17 cellular contexts compared by ENCODE assay signal in the genomic region with DNA sequence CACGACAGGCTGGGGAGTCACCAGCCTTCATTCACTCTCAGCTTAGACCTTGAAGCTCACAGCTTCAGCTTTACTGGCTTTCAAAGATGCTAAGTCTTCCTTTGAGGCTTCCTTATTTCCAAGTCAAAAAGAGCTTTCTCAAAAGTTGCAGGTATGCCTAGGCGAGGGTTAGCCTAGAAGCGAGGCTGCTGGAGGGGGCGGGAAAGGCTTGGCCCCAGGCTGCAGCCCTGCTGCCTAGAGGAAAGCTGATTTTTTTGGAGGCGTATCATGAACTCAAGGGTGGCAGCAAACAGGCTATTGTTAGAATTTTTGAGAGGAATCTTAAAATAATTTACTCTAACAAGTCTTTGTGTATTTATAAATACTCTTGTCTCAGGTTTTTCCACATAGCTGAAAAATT. TPM values are rescaled to one million over a fixed set of nuclear protein-coding genes. Genes with fewer than 3 reads are reported as not detected.
DNase-seq lines count a peak whose midpoint lies in the region; ATAC-seq and TF ChIP-seq lines count a peak whose summit lies in the region.
"Had no signal": no experiment of that assay in that cellular context is flagged by ENCODE, and none has a peak within 500 bp of the region (broad histone marks: within the 10 kb centered on the region; RNA-seq: fewer than 3 reads in every experiment).

No MANE protein-coding gene starts in this region.

- no peak for ATAC-seq in CD4-positive, CD25-positive, alpha-beta regulatory T cell (ENCODE audit: low read depth in 2 of 2)
- no peak for ATAC-seq in activated naive CD4-positive, alpha-beta T cell treated with anti-CD3 and anti-CD28 coated beads, Interleukin-2, amount 50 U/mL, for 72 hours
- ATAC-seq: CD8-positive, alpha-beta T cell had no signal

- no peak overlapping the region for H3K14ac ChIP-seq in H9 (ENCODE audit: insufficient read depth, low read length)

- no peak overlapping the region for H3K4me3 ChIP-seq in CD4-positive, CD25-positive, alpha-beta regulatory T cell (ENCODE audit: low read depth, low read length)
- H3K4me3 ChIP-seq in mesendoderm (ENCODE audit: low read length) (no peak overlapping the region), adrenal gland (no peak overlapping the region)
- H3K4me3 ChIP-seq: Peyer's patch had no signal

- H4K5ac ChIP-seq in H9 (ENCODE audit: insufficient read length, low read depth, low read length) (no peak overlapping the region), mesendoderm (ENCODE audit: low read length) (no peak overlapping the region)

- H2BK12ac ChIP-seq in H9 (ENCODE audit: insufficient read length, low read depth, low read length) = no peak overlapping the region

- H3K4me2 ChIP-seq in H9 (ENCODE audit: insufficient read depth, insufficient read length, low read length) (no peak overlapping the region), mesendoderm (ENCODE audit: low read length) (no peak overlapping the region)

- H3K9me3 ChIP-seq in CD4-positive, CD25-positive, alpha-beta regulatory T cell (ENCODE audit: control insufficient read depth in 2 of 2, low read length in 2 of 2) = no peaks in the 10 kb centered on the region
- H3K9me3 ChIP-seq in H9 (ENCODE audit: control insufficient read depth, low read depth, low read length) = no peaks in the 10 kb centered on the region
- no peaks in the 10 kb centered on the region for H3K9me3 ChIP-seq in adrenal gland (replicated peaks in 1 of 3)
- H3K9me3 ChIP-seq: Peyer's patch had no signal

- H2BK120ac ChIP-seq in H9 (ENCODE audit: low read depth, low read length, poor library complexity, severe bottlenecking) = peak overlapping the region; percentile 78
- H2BK120ac ChIP-seq in mesendoderm (ENCODE audit: low read depth, low read length) = no peak overlapping the region

- H3K56ac ChIP-seq in H9 (ENCODE audit: insufficient read length, low read depth, low read length) = no peak overlapping the region
- H3K56ac ChIP-seq in mesendoderm (ENCODE audit: low read length) = no peak overlapping the region

- H3K23ac ChIP-seq in H9 (ENCODE audit: insufficient read length, low read depth, low read length) (no peak overlapping the region), mesendoderm (ENCODE audit: low read length) (no peak overlapping the region)

- H3T11ph ChIP-seq in H9 (ENCODE audit: low read length) = no peak overlapping the region

- H3K27ac ChIP-seq in CD4-positive, CD25-positive, alpha-beta regulatory T cell (ENCODE audit: insufficient read depth, low read length, poor library complexity, severe bottlenecking) = no peak overlapping the region
- H3K27ac ChIP-seq in H9 (ENCODE audit: insufficient read length, low read depth, low read length) (no peak overlapping the region), mesendoderm (ENCODE audit: low read depth, low read length) (no peak overlapping the region), adrenal gland (no peak overlapping the region)
- H3K27ac ChIP-seq: Peyer's patch had no signal

- H3K79me1 ChIP-seq in H9 (ENCODE audit: insufficient read depth, low read depth, low read length, poor library complexity, severe bottlenecking) (no peaks in the 10 kb centered on the region), mesendoderm (ENCODE audit: low read length) (no peaks in the 10 kb centered on the region)

- no peak for DNase-seq in CD4-positive, CD25-positive, alpha-beta regulatory T cell
- DNase-seq in H9 (no peak), mesendoderm (no peak), GM20000 (ENCODE audit: low spot score) (no peak), adrenal gland (no peak), NCI-H146 (lab: John Stamatoyannopoulos, UW) (no peak)
- no peak for DNase-seq in activated T-helper 1 cell treated with anti-CD3 and anti-CD28 coated beads, Interleukin-12 subunit alpha, Interleukin-12 subunit beta, Interleukin-2, Interleukin-4 antibody, amounts not matched to agents 30 ng/mL and 10 ng/mL and 1 ng/mL, durations not matched to agents 14 hours and 24 hours and 36 hours (ENCODE audit: low spot score)
- no peak for DNase-seq in activated naive CD4-positive, alpha-beta T cell treated with anti-CD3 and anti-CD28 coated beads, Interleukin-2, amount 50 U/mL, for 72 hours (ENCODE audit: low spot score in 2 of 2)
- DNase-seq: CD8-positive, alpha-beta T cell; DND-41; GDM1; GOT3; NCI-H1105; NCI-H1694 treated with DMSO at 0.1 percent for 48 hours; NCI-H2107; NCI-H226; Peyer's patch had no signal

- no peak overlapping the region for H4K8ac ChIP-seq in H9 (replicated peaks; ENCODE audit: insufficient read length, low read depth, low read length)
- H4K8ac ChIP-seq in mesendoderm (ENCODE audit: low read depth, low read length) = no peak overlapping the region

- H3K4me3 Mint-ChIP-seq in CD4-positive, CD25-positive, alpha-beta regulatory T cell = peak overlapping the region in 1 of 4 donors; percentile 40
- no peak overlapping the region for H3K4me3 Mint-ChIP-seq in H9
- no peak overlapping the region for H3K4me3 Mint-ChIP-seq in activated T-helper 1 cell treated with anti-CD3 and anti-CD28 coated beads, Interleukin-12 subunit alpha, Interleukin-12 subunit beta, Interleukin-2, Interleukin-4 antibody, amounts not matched to agents 30 ng/mL and 10 ng/mL and 1 ng/mL, durations not matched to agents 14 hours and 24 hours and 36 hours
- H3K4me3 Mint-ChIP-seq: CD8-positive, alpha-beta T cell had no signal

- H2AK5ac ChIP-seq in H9 (ENCODE audit: insufficient read length, low read length) = no peak overlapping the region
- H2AK5ac ChIP-seq in mesendoderm (ENCODE audit: low read length) = no peak overlapping the region

- peaks cover 3% of the 10 kb centered on the region for H3K36me3 Mint-ChIP-seq in CD4-positive, CD25-positive, alpha-beta regulatory T cell
- H3K36me3 Mint-ChIP-seq in H9 (ENCODE audit: insufficient read depth in 1 of 3, low read depth in 3 of 3) = peaks cover 5 to 42% (median 41%) of the 10 kb centered on the region in 3 experiments
- H3K36me3 Mint-ChIP-seq in activated T-helper 1 cell treated with anti-CD3 and anti-CD28 coated beads, Interleukin-12 subunit alpha, Interleukin-12 subunit beta, Interleukin-2, Interleukin-4 antibody, amounts not matched to agents 30 ng/mL and 10 ng/mL and 1 ng/mL, durations not matched to agents 14 hours and 24 hours and 36 hours (ENCODE audit: low read depth) = peaks cover 3% of the 10 kb centered on the region
- peaks cover 8 to 12% of the 10 kb centered on the region in 2 donors for H3K36me3 Mint-ChIP-seq in activated naive CD4-positive, alpha-beta T cell treated with anti-CD3 and anti-CD28 coated beads, Interleukin-2, amount 50 U/mL, for 72 hours
- H3K36me3 Mint-ChIP-seq: CD8-positive, alpha-beta T cell had no signal

- H4K20me1 ChIP-seq in H9 (ENCODE audit: control insufficient read depth, insufficient read depth, insufficient read length) = no peaks in the 10 kb centered on the region

- peaks cover 0 to 1% (median 0%) of the 10 kb centered on the region in 7 donors for H3K9me3 Mint-ChIP-seq in CD4-positive, CD25-positive, alpha-beta regulatory T cell
- H3K9me3 Mint-ChIP-seq in H9 = no peaks in the 10 kb centered on the region
- no peaks in the 10 kb centered on the region for H3K9me3 Mint-ChIP-seq in activated T-helper 1 cell treated with anti-CD3 and anti-CD28 coated beads, Interleukin-12 subunit alpha, Interleukin-12 subunit beta, Interleukin-2, Interleukin-4 antibody, amounts not matched to agents 30 ng/mL and 10 ng/mL and 1 ng/mL, durations not matched to agents 14 hours and 24 hours and 36 hours
- H3K9me3 Mint-ChIP-seq in activated naive CD4-positive, alpha-beta T cell treated with anti-CD3 and anti-CD28 coated beads, Interleukin-2, amount 50 U/mL, for 72 hours = peaks cover 0 to 8% of the 10 kb centered on the region in 2 donors
- H3K9me3 Mint-ChIP-seq: CD8-positive, alpha-beta T cell had no signal

- peak overlapping the region in 2 of 3 donors; percentile 29 to 65 for H3K27ac Mint-ChIP-seq in CD4-positive, CD25-positive, alpha-beta regulatory T cell
- peak overlapping the region; percentile 49 to 97 (median 93); a peak in 5 of 7 replicates for H3K27ac Mint-ChIP-seq in H9
- peak overlapping the region; percentile 64 for H3K27ac Mint-ChIP-seq in activated T-helper 1 cell treated with anti-CD3 and anti-CD28 coated beads, Interleukin-12 subunit alpha, Interleukin-12 subunit beta, Interleukin-2, Interleukin-4 antibody, amounts not matched to agents 30 ng/mL and 10 ng/mL and 1 ng/mL, durations not matched to agents 14 hours and 24 hours and 36 hours
- no peak overlapping the region for H3K27ac Mint-ChIP-seq in activated naive CD4-positive, alpha-beta T cell treated with anti-CD3 and anti-CD28 coated beads, Interleukin-2, amount 50 U/mL, for 72 hours
- H3K27ac Mint-ChIP-seq: CD8-positive, alpha-beta T cell had no signal

- H3K4me1 ChIP-seq in CD4-positive, CD25-positive, alpha-beta regulatory T cell (ENCODE audit: control insufficient read depth, insufficient read depth, low read length, poor library complexity, severe bottlenecking) = peaks cover 55% of the 10 kb centered on the region
- H3K4me1 ChIP-seq in H9 (ENCODE audit: insufficient read depth, low read length) = peaks cover 12% of the 10 kb centered on the region; the same call in 1 of the 2 replicates
- peaks cover 9% of the 10 kb centered on the region for H3K4me1 ChIP-seq in mesendoderm (ENCODE audit: control insufficient read depth, low read depth, low read length)
- H3K4me1 ChIP-seq in adrenal gland (replicated peaks in 1 of 2) = no peaks in the 10 kb centered on the region

- H3K36me3 ChIP-seq in CD4-positive, CD25-positive, alpha-beta regulatory T cell (ENCODE audit: control insufficient read depth, insufficient read depth, low read length) = no peaks in the 10 kb centered on the region
- H3K36me3 ChIP-seq in mesendoderm (ENCODE audit: control insufficient read depth, insufficient read depth, low read length) = no peaks in the 10 kb centered on the region
- H3K36me3 ChIP-seq in adrenal gland (replicated peaks in 1 of 2) = no peaks in the 10 kb centered on the region
- H3K36me3 ChIP-seq: Peyer's patch had no signal

- no peak for TF ChIP-seq POLR2A in adrenal gland (IDR thresholded peaks at IDR 0.05)

- no peaks in the 10 kb centered on the region for H3K27me3 ChIP-seq in CD4-positive, CD25-positive, alpha-beta regulatory T cell (ENCODE audit: control insufficient read depth, insufficient read depth, low read length)
- H3K27me3 ChIP-seq in H9 (ENCODE audit: insufficient read depth, low read length) = no peaks in the 10 kb centered on the region
- no peaks in the 10 kb centered on the region for H3K27me3 ChIP-seq in mesendoderm (ENCODE audit: insufficient read depth, low read length, poor library complexity)
- H3K27me3 ChIP-seq in adrenal gland = no peaks in the 10 kb centered on the region
- H3K27me3 ChIP-seq: Peyer's patch had no signal

- H3K4ac ChIP-seq in H9 (ENCODE audit: low read depth, low read length) (no peak overlapping the region), mesendoderm (ENCODE audit: low read depth, low read length) (no peak overlapping the region)

- intact Hi-C loops in activated T-helper 1 cell treated with anti-CD3 and anti-CD28 coated beads, Interleukin-12 subunit alpha, Interleukin-12 subunit beta, Interleukin-2, Interleukin-4 antibody, amounts not matched to agents 30 ng/mL and 10 ng/mL and 1 ng/mL, durations not matched to agents 14 hours and 24 hours and 36 hours (cut with micrococcal nuclease) = loop anchor here (5.0 kb wide), 1 partner anchor 939 kb away; no protein-coding TSS in a partner anchor
- intact Hi-C loops in adrenal gland (cut with DNase I) = loop anchor here (5.0 to 10.0 kb wide), 2 partner anchors 474 to 476 kb away; no protein-coding TSS in a partner anchor

- H3K9ac ChIP-seq in H9 (ENCODE audit: extremely low read depth, insufficient read length, low read length) (no peak overlapping the region), mesendoderm (ENCODE audit: low read length) (no peak overlapping the region)

- H2BK15ac ChIP-seq in H9 (ENCODE audit: low read depth, low read length) = no peak overlapping the region
- H2BK15ac ChIP-seq in mesendoderm (replicated peaks; ENCODE audit: low read depth) = no peak overlapping the region

- no peak overlapping the region for H2BK5ac ChIP-seq in H9 (ENCODE audit: insufficient read length, low read length)
- H2BK5ac ChIP-seq in mesendoderm (ENCODE audit: low read length) = no peak overlapping the region

- no peak overlapping the region for H4K91ac ChIP-seq in H9 (ENCODE audit: insufficient read length, low read depth, low read length)

- H3K23me2 ChIP-seq in H9 (ENCODE audit: insufficient read length, low read depth, low read length, poor library complexity, severe bottlenecking) = no peaks in the 10 kb centered on the region

- H3K4me1 Mint-ChIP-seq in CD4-positive, CD25-positive, alpha-beta regulatory T cell = peaks cover 25 to 82% (median 57%) of the 10 kb centered on the region in 4 donors
- H3K4me1 Mint-ChIP-seq in H9 = peaks cover 55 to 58% of the 10 kb centered on the region in 2 experiments
- H3K4me1 Mint-ChIP-seq in activated T-helper 1 cell treated with anti-CD3 and anti-CD28 coated beads, Interleukin-12 subunit alpha, Interleukin-12 subunit beta, Interleukin-2, Interleukin-4 antibody, amounts not matched to agents 30 ng/mL and 10 ng/mL and 1 ng/mL, durations not matched to agents 14 hours and 24 hours and 36 hours (ENCODE audit: low read depth) = peaks cover 48% of the 10 kb centered on the region

- TF ChIP-seq CTCF in H9 (conservative IDR thresholded peaks at IDR 0.05) (no peak), GM20000 (IDR thresholded peaks at IDR 0.05; ENCODE audit: extremely low read depth, missing control alignments) (no peak), adrenal gland (IDR thresholded peaks at IDR 0.05) (no peak)

- peaks cover 5% of the 10 kb centered on the region for H3K27me3 Mint-ChIP-seq in CD4-positive, CD25-positive, alpha-beta regulatory T cell
- H3K27me3 Mint-ChIP-seq in H9 (ENCODE audit: low read depth) = no peaks in the 10 kb centered on the region
- H3K27me3 Mint-ChIP-seq in activated T-helper 1 cell treated with anti-CD3 and anti-CD28 coated beads, Interleukin-12 subunit alpha, Interleukin-12 subunit beta, Interleukin-2, Interleukin-4 antibody, amounts not matched to agents 30 ng/mL and 10 ng/mL and 1 ng/mL, durations not matched to agents 14 hours and 24 hours and 36 hours (ENCODE audit: insufficient read depth) = no peaks in the 10 kb centered on the region

- no CpG with 5 or more reads among the region's 5 CpGs for WGBS in H9 (ENCODE audit: extremely low coverage, insufficient read length, low lambda C conversion rate)
- WGBS in mesendoderm (ENCODE audit: extremely low coverage, insufficient coverage, low lambda C conversion rate) = no CpG with 5 or more reads among the region's 5 CpGs
- WGBS in adrenal gland, 4 donors = 91 to 96% (median 95%) methylated on average over 5 of the region's 5 CpGs

- no peak overlapping the region for H2AFZ ChIP-seq in H9 (ENCODE audit: low read length)

- H3K79me2 ChIP-seq in H9 (ENCODE audit: insufficient read depth, low read length) = no peaks in the 10 kb centered on the region
- no peaks in the 10 kb centered on the region for H3K79me2 ChIP-seq in mesendoderm (ENCODE audit: control insufficient read depth, insufficient read depth, low read length)

- no peak overlapping the region for H2BK20ac ChIP-seq in H9 (ENCODE audit: low read depth, low read length, poor library complexity, severe bottlenecking)

- H3K18ac ChIP-seq in H9 (ENCODE audit: insufficient read length, low read depth, low read length) (no peak overlapping the region), mesendoderm (ENCODE audit: low read length) (peak overlapping the region; percentile 19)

RNA-seq across cellular contexts. Expression of gene MYO5C, which starts 37.1 kb away (rescaled TPM):
- 4.1 TPM for total RNA-seq in CD4-positive, CD25-positive, alpha-beta regulatory T cell
- polyA plus RNA-seq in CD4-positive, CD25-positive, alpha-beta regulatory T cell = 1 to 10 TPM in 3 of 4 donors, under 1 TPM in 1; 0.60 to 1.9 (median 1.4) TPM
- total RNA-seq in H9 (2021) = 22.2 and 22.4 TPM in 2 replicates
- total RNA-seq in activated T-helper 1 cell treated with anti-CD3 and anti-CD28 coated beads, Interleukin-12 subunit alpha, Interleukin-12 subunit beta, Interleukin-2, Interleukin-4 antibody, amounts not matched to agents 30 ng/mL and 10 ng/mL and 1 ng/mL, durations not matched to agents 14 hours and 24 hours and 36 hours = 0.29 and 0.54 TPM in 2 replicates
- polyA plus RNA-seq in mesendoderm (2013, experiment 1 of 2) = 7.4 TPM
- 8.0 TPM for polyA plus RNA-seq in mesendoderm (2013, experiment 2 of 2)
- total RNA-seq in activated naive CD4-positive, alpha-beta T cell treated with anti-CD3 and anti-CD28 coated beads, Interleukin-2, amount 50 U/mL, for 72 hours = 1 to 10 TPM; 1.0 to 1.1 TPM
- total RNA-seq in adrenal gland = 10 to 100 TPM in 1 of 8 donors, 1 to 10 TPM in 7; 2.1 to 10.7 (median 4.4) TPM
- 1 to 10 TPM in 2 of 3 donors, under 1 TPM in 1; 0.81 to 2.6 (median 2.1) TPM for polyA plus RNA-seq in adrenal gland

Comparison
In these comparisons a context has a peak if more than half of its experiments do, and no peak if none do; other contexts are left out.
1. H3K27ac Mint-ChIP-seq: peak in CD4-positive, CD25-positive, alpha-beta regulatory T cell (2 of 3), H9 (3 of 3) and activated T-helper 1 cell treated with anti-CD3 and anti-CD28 coated beads, Interleukin-12 subunit alpha, Interleukin-12 subunit beta, Interleukin-2, Interleukin-4 antibody, amounts not matched to agents 30 ng/mL and 10 ng/mL and 1 ng/mL, durations not matched to agents 14 hours and 24 hours and 36 hours (single experiment); none in activated naive CD4-positive, alpha-beta T cell treated with anti-CD3 and anti-CD28 coated beads, Interleukin-2, amount 50 U/mL, for 72 hours (0 of 2).